Comparison of ENCODE assay signal across 8 cellular contexts in the genomic region with DNA sequence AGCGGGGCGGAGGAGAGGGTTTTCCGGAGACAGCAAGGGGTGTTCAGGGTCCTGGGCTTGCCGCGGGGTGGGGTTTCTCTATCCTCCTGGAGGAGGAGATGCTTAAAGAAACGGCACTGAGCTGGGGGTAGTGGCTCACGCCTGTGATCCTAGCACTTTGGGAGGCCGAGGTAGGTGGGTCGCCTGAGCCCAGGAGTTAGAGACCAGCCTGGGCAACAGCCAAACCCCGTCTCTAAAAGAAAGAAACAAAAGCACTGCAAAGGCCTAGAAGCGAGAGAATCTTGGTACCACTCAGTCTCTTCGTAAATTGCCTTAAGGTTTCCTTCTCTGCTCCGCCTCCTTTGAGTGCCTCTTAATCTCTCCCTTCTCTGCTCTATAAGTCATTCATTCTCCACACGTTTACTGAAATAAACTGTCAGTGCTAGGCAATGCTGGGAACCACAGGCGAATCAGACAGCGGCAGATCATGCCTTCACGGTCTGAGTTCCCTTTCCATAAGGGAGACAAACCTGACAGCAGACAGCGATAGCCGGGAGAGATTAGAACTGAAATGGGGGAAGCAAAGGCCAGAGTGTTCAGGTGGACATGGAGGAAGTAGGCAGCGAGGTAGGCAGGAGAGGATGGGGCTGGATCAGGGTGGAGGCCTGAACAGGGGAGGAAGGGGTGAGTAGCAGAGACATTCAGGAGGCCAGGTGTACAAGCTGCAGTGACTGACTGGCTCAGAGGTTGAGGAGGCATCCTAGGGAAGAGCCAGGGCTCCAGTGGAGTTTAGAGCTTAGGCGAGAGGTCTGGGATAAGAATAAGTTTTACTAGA. TPM values are rescaled to one million over a fixed set of nuclear protein-coding genes. Genes with fewer than 3 reads are reported as not detected.
DNase-seq lines count a peak whose midpoint lies in the region; FAIRE-seq and TF ChIP-seq lines count a peak whose summit lies in the region.

No MANE protein-coding gene starts in this region.

- DNase-seq in GM12865 (ENCODE audit: low read depth) (no peak), SJSA1 (ENCODE audit: low read depth in 1 of 2, low spot score in 2 of 2) (no peak), fibroblast of lung (ENCODE audit: low read depth in 2 of 2) (no peak), prostate gland (ENCODE audit: low spot score) (no peak), posterior cingulate gyrus (no peak), RCC 7860 (ENCODE audit: low spot score) (no peak)
- no peak for DNase-seq in activated CD4-positive, alpha-beta T cell treated with anti-CD3 and anti-CD28 coated beads for 1 hour
- DNase-seq in activated CD8-positive, alpha-beta memory T cell treated with anti-CD3 and anti-CD28 coated beads, Interleukin-2, amount 50 U/mL, for 48 hours, result no peak

- peaks cover 14% of the 10 kb centered on the region for H3K79me2 ChIP-seq in fibroblast of lung (ENCODE audit: control insufficient read depth, insufficient read depth, low read length)

- WGBS in prostate gland, result 16% methylated on average over 21 of the region's 21 CpGs

- H3K4me2 ChIP-seq in fibroblast of lung (ENCODE audit: extremely low read depth, insufficient read depth, low read length), result peak overlapping the region; percentile 100

- no peak for TF ChIP-seq POLR2A in prostate gland (IDR thresholded peaks at IDR 0.05)

- H3K9me3 ChIP-seq in SJSA1 (replicated peaks), result no peaks in the 10 kb centered on the region
- H3K9me3 ChIP-seq in fibroblast of lung (ENCODE audit: control insufficient read depth, insufficient read depth, low read depth, low read length), result no peaks in the 10 kb centered on the region
- no peaks in the 10 kb centered on the region for H3K9me3 ChIP-seq in prostate gland

- TF ChIP-seq CTCF in GM12865 (IDR thresholded peaks at IDR 0.05; ENCODE audit: insufficient read depth, low read depth, low read length, missing control alignments), result no peak
- no peak for TF ChIP-seq CTCF in fibroblast of lung (conservative IDR thresholded peaks at IDR 0.05 in 1 of 2, IDR thresholded peaks at IDR 0.05 in 1 of 2; ENCODE audit: low read depth in 1 of 2, low read length in 2 of 2)
- no peak for TF ChIP-seq CTCF in prostate gland (IDR thresholded peaks at IDR 0.05)

- H3K4me3 ChIP-seq in GM12865 (ENCODE audit: low read depth, low read length), result peak overlapping the region; percentile 75
- H3K4me3 ChIP-seq in SJSA1, result peak overlapping the region; percentile 66
- peak overlapping the region; percentile 88 to 100 (median 96) for H3K4me3 ChIP-seq in fibroblast of lung (replicated peaks in 1 of 4; ENCODE audit: control extremely low read depth in 1 of 4, insufficient read depth in 1 of 4, low read depth in 3 of 4, low read length in 4 of 4)
- peak overlapping the region; percentile 58 to 75 for H3K4me3 ChIP-seq in prostate gland

- H3K4me1 ChIP-seq in SJSA1 (replicated peaks) (peaks cover 14% of the 10 kb centered on the region), fibroblast of lung (ENCODE audit: control insufficient read depth, extremely low read depth, insufficient read depth, low read length) (peaks cover 12% of the 10 kb centered on the region), prostate gland (replicated peaks) (peaks cover 2% of the 10 kb centered on the region)

- intact Hi-C loops in prostate gland (cut with DNase I) (loop anchor here (5.0 kb wide), 2 partner anchors 217 to 228 kb away; partner anchors contain the start of genes FAM98C and HNRNPL), posterior cingulate gyrus (cut with DNase I) (loop anchor here (2.0 to 5.0 kb wide), 2 partner anchors 27 to 217 kb away; partner anchors contain the start of genes ACTN4 and FAM98C)

- peak overlapping the region; percentile 78 for H2AFZ ChIP-seq in fibroblast of lung (ENCODE audit: low read length)

- FAIRE-seq in RCC 7860 (lab: Jason Lieb, UNC), result no peak

- H3K27ac ChIP-seq in SJSA1 (peak overlapping the region; percentile 54), fibroblast of lung (ENCODE audit: insufficient read depth, low read length) (peak overlapping the region; percentile 89), prostate gland (peak overlapping the region; percentile 52 to 70)

- peaks cover 41% of the 10 kb centered on the region for H3K36me3 ChIP-seq in SJSA1
- peaks cover 15% of the 10 kb centered on the region for H3K36me3 ChIP-seq in fibroblast of lung (ENCODE audit: control insufficient read depth, insufficient read depth, low read length)
- H3K36me3 ChIP-seq in prostate gland, result peaks cover 0 to 10% of the 10 kb centered on the region in 2 donors

- H3K27me3 ChIP-seq in SJSA1 (replicated peaks), result no peaks in the 10 kb centered on the region
- no peaks in the 10 kb centered on the region for H3K27me3 ChIP-seq in fibroblast of lung (ENCODE audit: control insufficient read depth, insufficient read depth, low read length)
- no peaks in the 10 kb centered on the region for H3K27me3 ChIP-seq in prostate gland (replicated peaks; ENCODE audit: insufficient read depth)

- H4K20me1 ChIP-seq in fibroblast of lung (ENCODE audit: control insufficient read depth, extremely low read depth, insufficient read depth, low read length), result no peaks in the 10 kb centered on the region

- peak overlapping the region; percentile 86 for H3K9ac ChIP-seq in fibroblast of lung (ENCODE audit: insufficient read depth, low read length)

RNA-seq across cellular contexts. Expression of gene EIF3K, which starts 0.6 kb away (rescaled TPM):
- 353 and 543 TPM in 2 replicates for total RNA-seq in SJSA1 (2014; rRNA removed; shearing (Covaris generic))
- total RNA-seq in fibroblast of lung, result 198 and 334 TPM in 2 replicates
- 171 and 280 TPM in 2 replicates for polyA plus RNA-seq in fibroblast of lung
- 288 and 298 TPM in 2 replicates for polyA plus RNA-seq in fibroblast of lung (2012)
- 519 and 653 TPM in 2 replicates for polyA minus RNA-seq in fibroblast of lung (ENCODE audit: low replicate concordance)
- total RNA-seq in prostate gland, result 100 to 1,000 TPM; 368 to 618 TPM

RNA-seq across cellular contexts. Expression of gene MAP4K1, which starts 1.8 kb away (rescaled TPM):
- not detected in 2 replicates for total RNA-seq in SJSA1 (2014; rRNA removed; shearing (Covaris generic))
- under 0.01 and 0.17 TPM in 2 replicates for total RNA-seq in fibroblast of lung
- polyA plus RNA-seq in fibroblast of lung, result 0.09 and 0.12 TPM in 2 replicates
- polyA plus RNA-seq in fibroblast of lung (2012), result 0.27 TPM in 1 of 2 replicates, not detected in the other
- not detected in 2 replicates for polyA minus RNA-seq in fibroblast of lung (ENCODE audit: low replicate concordance)
- total RNA-seq in prostate gland, result 10 to 100 TPM in 1 of 2 donors, 1 to 10 TPM in 1; 1.6 to 14.1 TPM

RNA-seq across cellular contexts. Expression of gene ACTN4, which starts 27.9 kb away (rescaled TPM):
- total RNA-seq in SJSA1 (2014; rRNA removed; shearing (Covaris generic)), result 193 and 399 TPM in 2 replicates
- total RNA-seq in fibroblast of lung, result 65.0 and 127 TPM in 2 replicates
- 363 and 683 TPM in 2 replicates for polyA plus RNA-seq in fibroblast of lung
- 608 and 1,180 TPM in 2 replicates for polyA plus RNA-seq in fibroblast of lung (2012)
- 641 and 1,577 TPM in 2 replicates for polyA minus RNA-seq in fibroblast of lung (ENCODE audit: low replicate concordance)
- 100 to 1,000 TPM; 312 to 330 TPM for total RNA-seq in prostate gland
